8 cellular contexts compared by ENCODE assay signal in the genomic region with DNA sequence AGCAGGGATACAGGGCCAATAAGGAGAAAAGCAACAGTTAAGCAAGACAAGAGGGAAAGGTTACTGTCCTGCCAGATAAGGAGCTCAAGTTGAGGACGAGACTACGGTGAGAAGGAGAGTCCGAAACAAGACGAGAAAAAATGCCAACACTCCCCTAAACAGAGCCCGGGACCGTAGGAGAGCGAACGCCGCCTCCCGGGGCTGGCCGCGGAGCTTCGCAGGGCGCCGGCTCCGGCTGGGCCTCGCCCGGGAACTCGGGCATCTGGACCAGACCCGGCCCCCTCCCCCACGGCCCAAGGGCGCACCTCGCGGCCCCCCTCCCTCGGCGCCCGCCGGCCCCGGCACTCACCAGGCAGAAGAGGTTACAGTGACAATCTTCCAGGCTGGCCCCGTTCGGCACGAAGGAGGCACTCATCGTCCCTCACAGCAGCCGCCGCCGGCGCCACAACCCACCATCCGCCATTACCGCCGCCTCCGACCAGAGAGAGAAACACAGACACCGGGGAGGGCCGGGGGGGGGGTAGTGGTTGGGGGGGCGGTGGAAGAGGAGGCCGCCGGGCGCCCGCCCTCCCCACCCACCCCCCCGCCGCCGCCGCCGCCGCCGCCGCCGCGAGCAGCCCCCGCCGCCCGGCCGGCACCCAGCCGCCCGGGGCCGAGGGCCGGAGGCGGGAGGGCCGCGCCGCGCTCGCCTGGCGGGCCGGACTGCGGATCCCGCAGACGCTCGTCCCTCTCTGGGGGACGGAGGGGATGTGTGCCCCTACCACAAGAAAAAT. TPM values are rescaled to one million over a fixed set of nuclear protein-coding genes. Genes with fewer than 3 reads are reported as not detected.
DNase-seq lines count a peak whose midpoint lies in the region; ATAC-seq and TF ChIP-seq lines count a peak whose summit lies in the region.

A gene with protein sequence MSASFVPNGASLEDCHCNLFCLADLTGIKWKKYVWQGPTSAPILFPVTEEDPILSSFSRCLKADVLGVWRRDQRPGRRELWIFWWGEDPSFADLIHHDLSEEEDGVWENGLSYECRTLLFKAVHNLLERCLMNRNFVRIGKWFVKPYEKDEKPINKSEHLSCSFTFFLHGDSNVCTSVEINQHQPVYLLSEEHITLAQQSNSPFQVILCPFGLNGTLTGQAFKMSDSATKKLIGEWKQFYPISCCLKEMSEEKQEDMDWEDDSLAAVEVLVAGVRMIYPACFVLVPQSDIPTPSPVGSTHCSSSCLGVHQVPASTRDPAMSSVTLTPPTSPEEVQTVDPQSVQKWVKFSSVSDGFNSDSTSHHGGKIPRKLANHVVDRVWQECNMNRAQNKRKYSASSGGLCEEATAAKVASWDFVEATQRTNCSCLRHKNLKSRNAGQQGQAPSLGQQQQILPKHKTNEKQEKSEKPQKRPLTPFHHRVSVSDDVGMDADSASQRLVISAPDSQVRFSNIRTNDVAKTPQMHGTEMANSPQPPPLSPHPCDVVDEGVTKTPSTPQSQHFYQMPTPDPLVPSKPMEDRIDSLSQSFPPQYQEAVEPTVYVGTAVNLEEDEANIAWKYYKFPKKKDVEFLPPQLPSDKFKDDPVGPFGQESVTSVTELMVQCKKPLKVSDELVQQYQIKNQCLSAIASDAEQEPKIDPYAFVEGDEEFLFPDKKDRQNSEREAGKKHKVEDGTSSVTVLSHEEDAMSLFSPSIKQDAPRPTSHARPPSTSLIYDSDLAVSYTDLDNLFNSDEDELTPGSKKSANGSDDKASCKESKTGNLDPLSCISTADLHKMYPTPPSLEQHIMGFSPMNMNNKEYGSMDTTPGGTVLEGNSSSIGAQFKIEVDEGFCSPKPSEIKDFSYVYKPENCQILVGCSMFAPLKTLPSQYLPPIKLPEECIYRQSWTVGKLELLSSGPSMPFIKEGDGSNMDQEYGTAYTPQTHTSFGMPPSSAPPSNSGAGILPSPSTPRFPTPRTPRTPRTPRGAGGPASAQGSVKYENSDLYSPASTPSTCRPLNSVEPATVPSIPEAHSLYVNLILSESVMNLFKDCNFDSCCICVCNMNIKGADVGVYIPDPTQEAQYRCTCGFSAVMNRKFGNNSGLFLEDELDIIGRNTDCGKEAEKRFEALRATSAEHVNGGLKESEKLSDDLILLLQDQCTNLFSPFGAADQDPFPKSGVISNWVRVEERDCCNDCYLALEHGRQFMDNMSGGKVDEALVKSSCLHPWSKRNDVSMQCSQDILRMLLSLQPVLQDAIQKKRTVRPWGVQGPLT (N-terminal part only) (minus strand): TSS at position 488 of the 773 bp plus-strand sequence. CDS start 73 bp downstream, at position 415.

- peak within 1 kb of the TSS; percentile 98 to 99 for H3K4me3 Mint-ChIP-seq in CD14-positive monocyte
- H3K4me3 Mint-ChIP-seq in activated CD4-positive, alpha-beta T cell treated with anti-CD3 and anti-CD28 coated beads, Interleukin-2, amount 10 ng/mL, durations not matched to agents 7 days and 5 days = peak within 1 kb of the TSS; percentile 96

- CTCF ChIA-PET in activated CD4-positive, alpha-beta T cell treated with anti-CD3 and anti-CD28 coated beads, Interleukin-2, amount 10 ng/mL, durations not matched to agents 7 days and 5 days (lab: Charles Lee) = interaction anchor here (0.9 to 1.6 kb wide), 4 partner anchors 9 to 41 kb away, joined by 3 to 13 read pairs (median 4); no protein-coding TSS in a partner anchor

- peaks cover 21 to 25% of the 10 kb centered on the region in 2 donors for H3K36me3 Mint-ChIP-seq in CD14-positive monocyte
- peaks cover 22% of the 10 kb centered on the region for H3K36me3 Mint-ChIP-seq in activated CD4-positive, alpha-beta T cell treated with anti-CD3 and anti-CD28 coated beads, Interleukin-2, amount 10 ng/mL, durations not matched to agents 7 days and 5 days (ENCODE audit: low read depth)

- peak within 1 kb of the TSS; percentile 96 to 99 (median 99) for H3K27ac Mint-ChIP-seq in CD14-positive monocyte
- H3K27ac Mint-ChIP-seq in activated CD4-positive, alpha-beta T cell treated with anti-CD3 and anti-CD28 coated beads, Interleukin-2, amount 10 ng/mL, durations not matched to agents 7 days and 5 days = peak within 1 kb of the TSS; percentile 99

- peak; percentile 53 for DNase-seq in CD14-positive monocyte (ENCODE audit: low spot score)
- peak; percentile 6 for DNase-seq in NCI-H1048 (lab: John Stamatoyannopoulos, UW)
- DNase-seq in activated CD4-positive, alpha-beta T cell treated with anti-CD3 and anti-CD28 coated beads, Interleukin-2, amount 10 ng/mL, durations not matched to agents 7 days and 5 days = peak; percentile 63
- peak; percentile 68 for DNase-seq in colonic mucosa
- peak; percentile 76 for DNase-seq in left kidney (ENCODE audit: low read depth, low spot score)
- DNase-seq in stimulated activated CD4-positive, alpha-beta T cell treated with anti-CD3 and anti-CD28 coated beads, Interleukin-1b, Interleukin-23, amount 100 ng/mL, for 48 hours = peak; percentile 44

- peaks cover 32% of the 10 kb centered on the region for H3K4me1 Mint-ChIP-seq in CD14-positive monocyte
- peaks cover 33% of the 10 kb centered on the region for H3K4me1 Mint-ChIP-seq in activated CD4-positive, alpha-beta T cell treated with anti-CD3 and anti-CD28 coated beads, Interleukin-2, amount 10 ng/mL, durations not matched to agents 7 days and 5 days

- peak within 1 kb of the TSS; percentile 91 to 96 for H3K9ac ChIP-seq in colonic mucosa (ENCODE audit: low read depth in 2 of 2, low read length in 2 of 2)

- H3K36me3 ChIP-seq in colonic mucosa = no peaks in the 10 kb centered on the region

- H3K4me1 ChIP-seq in colonic mucosa = no peaks in the 10 kb centered on the region

- intact Hi-C loops in CD14-positive monocyte (cut with micrococcal nuclease) (loop anchor here in 1 of 2 donors (5.0 kb wide), 1 partner anchor 107 kb away; no protein-coding TSS in a partner anchor), colonic mucosa (cut with DNase I) (no loop called here)

- H3K9me3 ChIP-seq in colonic mucosa = no peaks in the 10 kb centered on the region

- H3K27ac ChIP-seq in colonic mucosa = peak within 1 kb of the TSS; percentile 98

- peak within 1 kb of the TSS; percentile 82 for H3K4me3 ChIP-seq in colonic mucosa

- TF ChIP-seq CTCF in CD14-positive monocyte (IDR thresholded peaks at IDR 0.05) = no peak
- no peak for TF ChIP-seq CTCF in colonic mucosa (IDR thresholded peaks at IDR 0.05)

- no peaks in the 10 kb centered on the region for H3K9me3 Mint-ChIP-seq in CD14-positive monocyte
- H3K9me3 Mint-ChIP-seq in activated CD4-positive, alpha-beta T cell treated with anti-CD3 and anti-CD28 coated beads, Interleukin-2, amount 10 ng/mL, durations not matched to agents 7 days and 5 days = no peaks in the 10 kb centered on the region

- ATAC-seq in GM21360 (IDR thresholded peaks at IDR 0.05; ENCODE audit: unreplicated experiment) = peak; percentile 31
- no peak for ATAC-seq in HG02571 (IDR thresholded peaks at IDR 0.05; ENCODE audit: unreplicated experiment)

- H3K27me3 ChIP-seq in colonic mucosa = no peaks in the 10 kb centered on the region

- POLR2A ChIA-PET in activated CD4-positive, alpha-beta T cell treated with anti-CD3 and anti-CD28 coated beads, Interleukin-2, amount 10 ng/mL, durations not matched to agents 7 days and 5 days (lab: Charles Lee) = interaction anchor here (0.7 to 1.0 kb wide), 2 partner anchors 44 to 201 kb away, joined by 3 read pairs; partner anchors contain the start of gene BRIP1

- H3K27me3 Mint-ChIP-seq in CD14-positive monocyte (ENCODE audit: low read depth in 3 of 3) = peaks cover 0 to 2% (median 0%) of the 10 kb centered on the region in 3 donors
- H3K27me3 Mint-ChIP-seq in activated CD4-positive, alpha-beta T cell treated with anti-CD3 and anti-CD28 coated beads, Interleukin-2, amount 10 ng/mL, durations not matched to agents 7 days and 5 days = no peaks in the 10 kb centered on the region

RNA-seq across cellular contexts. Expression of the gene that starts here (rescaled TPM):
- 1 to 10 TPM; 2.1 to 5.0 TPM for polyA plus RNA-seq in CD14-positive monocyte
- 10 to 100 TPM; 52.5 to 65.4 TPM for total RNA-seq in activated CD4-positive, alpha-beta T cell treated with anti-CD3 and anti-CD28 coated beads, Interleukin-2, amount 10 ng/mL, durations not matched to agents 7 days and 5 days
- 10 to 100 TPM; 61.9 to 77.5 TPM for total RNA-seq in colonic mucosa

Comparison
In these comparisons a context has a peak if more than half of its experiments do, and no peak if none do; other contexts are left out.
1. DNase-seq: peak in every context shown above with its lines; median percentile 76 in left kidney; 68 in colonic mucosa; 63 in activated CD4-positive, alpha-beta T cell treated with anti-CD3 and anti-CD28 coated beads, Interleukin-2, amount 10 ng/mL, durations not matched to agents 7 days and 5 days; 53 in CD14-positive monocyte; 44 in stimulated activated CD4-positive, alpha-beta T cell treated with anti-CD3 and anti-CD28 coated beads, Interleukin-1b, Interleukin-23, amount 100 ng/mL, for 48 hours; 6 in NCI-H1048.